ENCODE assay signal across 27 cellular contexts in genomic region chr6:156231353-156231752, GRCh38.
"Had no signal": no experiment of that assay in that cellular context is flagged by ENCODE, and none has a peak within 500 bp of the region (broad histone marks: within the 10 kb centered on the region; RNA-seq: fewer than 3 reads in every experiment).

No MANE protein-coding gene starts in this region.

- H3K9me3 ChIP-seq: esophagus squamous epithelium, left lung, neutrophil, pancreas, right atrium auricular region, stomach, thyroid gland, vagina had no signal

- H3K4me3 ChIP-seq: coronary artery, esophagus squamous epithelium, heart right ventricle, left lung, pancreas, right atrium auricular region, smooth muscle cell, stomach, thyroid gland, vagina had no signal

- H3K27me3 ChIP-seq: esophagus squamous epithelium, heart right ventricle, left lung, neutrophil, pancreas, right atrium auricular region, stomach, thyroid gland, vagina had no signal

- DNase-seq: dermis blood vessel endothelial cell; effector memory CD4-positive, alpha-beta T cell; erythroblast; esophagus squamous epithelium; foreskin melanocyte; glutamatergic neuron; heart right ventricle; hippocampal formation; left cardiac atrium; left lung; mesenchymal stem cell; naive thymus-derived CD8-positive, alpha-beta T cell; pancreas; stimulated activated CD4-positive, alpha-beta T cell treated with anti-CD3 and anti-CD28 coated beads, Interleukin-12 subunit alpha, Interleukin-12 subunit beta, amount 100 ng/mL, for 4 hours; stimulated activated CD4-positive, alpha-beta T cell treated with anti-CD3 and anti-CD28 coated beads, Interleukin-1b, Interleukin-23, amount 100 ng/mL, for 48 hours; stimulated activated CD4-positive, alpha-beta T cell treated with anti-CD3 and anti-CD28 coated beads, Interleukin-4, amount 100 ng/mL, for 1 hour; stimulated activated CD8-positive, alpha-beta memory T cell treated with anti-CD3 and anti-CD28 coated beads, Interleukin-4, amount 100 ng/mL, for 48 hours; stimulated activated naive CD4-positive, alpha-beta T cell treated with Interleukin-2 at 50 U/mL for 16 hours; stomach; thyroid gland; trophoblast cell had no signal

- H3K27ac ChIP-seq: coronary artery, esophagus squamous epithelium, heart right ventricle, left lung, neutrophil, pancreas, right atrium auricular region, stomach, thyroid gland, vagina had no signal

- ATAC-seq: heart right ventricle; left cardiac atrium; left lung; naive thymus-derived CD8-positive, alpha-beta T cell; pancreas; sciatic nerve had no signal

- H3K36me3 ChIP-seq: esophagus squamous epithelium, heart right ventricle, left lung, neutrophil, pancreas, right atrium auricular region, stomach, thyroid gland, vagina had no signal

- H3K4me1 ChIP-seq: esophagus squamous epithelium, heart right ventricle, left lung, right atrium auricular region, stomach, thyroid gland, vagina had no signal
